In genomic region chr6:14729186-14729871, GRCh38 we compare ENCODE assay signal across 1 cellular context.
TF ChIP-seq lines count a peak whose summit lies in the region.

No MANE protein-coding gene starts in this region.

TF ChIP-seq in SK-N-SH, 30 proteins besides CTCF, POLR2A, EP300 and RAD21 (continued from another document):
- TF ChIP-seq RXRA (IDR thresholded peaks at IDR 0.05; ENCODE audit: borderline replicate concordance, low read depth) (no peak), USF1 (IDR thresholded peaks at IDR 0.05; ENCODE audit: borderline replicate concordance, low read depth) (no peak), POLR2AphosphoS5 (IDR thresholded peaks at IDR 0.05; ENCODE audit: low read depth, low read length) (no peak), FOXM1 (IDR thresholded peaks at IDR 0.05; ENCODE audit: low read depth) (no peak), JUND (IDR thresholded peaks at IDR 0.05) (no peak), CHD2 (IDR thresholded peaks at IDR 0.05; ENCODE audit: low read length, partially characterized antibody) (no peak), ELF1 (IDR thresholded peaks at IDR 0.05) (no peak)
